ENCODE assay signal across 9 cellular contexts in the genomic region with DNA sequence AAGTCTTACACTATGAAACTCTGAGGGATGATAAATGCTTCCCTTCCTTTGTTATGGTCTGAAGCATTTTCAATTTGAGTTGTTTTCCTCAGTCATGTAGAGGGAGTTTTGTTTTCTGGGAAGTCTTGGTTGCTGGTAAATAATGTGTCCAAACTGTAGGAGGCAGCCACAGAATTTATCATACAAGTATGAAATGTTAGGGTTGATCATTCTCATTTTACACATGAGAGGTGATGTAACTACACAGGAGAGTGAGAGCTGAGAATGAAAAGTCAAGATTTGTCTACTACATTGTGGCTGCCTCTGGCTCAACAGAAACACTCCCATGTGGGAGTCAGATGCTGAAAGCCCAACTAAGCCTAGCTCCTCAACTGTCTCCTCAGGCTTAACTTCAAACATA.
DNase-seq lines count a peak whose midpoint lies in the region; ATAC-seq and TF ChIP-seq lines count a peak whose summit lies in the region.
"Had no signal": no experiment of that assay in that cellular context is flagged by ENCODE, and none has a peak within 500 bp of the region (broad histone marks: within the 10 kb centered on the region; RNA-seq: fewer than 3 reads in every experiment).

No MANE protein-coding gene starts in this region.

- H3K4me3 Mint-ChIP-seq in activated T-helper 17 cell treated with anti-CD3 and anti-CD28 coated beads, Interleukin-2, amount 50 U/mL, for 72 hours: peak overlapping the region; percentile 78
- H3K4me3 Mint-ChIP-seq in neural crest cell: peak overlapping the region; percentile 65

- no peak for DNase-seq in neural crest cell (ENCODE audit: low read depth, low spot score)
- DNase-seq in KG1 (lab: John Stamatoyannopoulos, UW): no peak
- DNase-seq in ACHN: no peak
- DNase-seq in NCI-H748 (lab: John Stamatoyannopoulos, UW; ENCODE audit: unreplicated experiment): no peak
- no peak for DNase-seq in OCI-M2 (lab: John Stamatoyannopoulos, UW; ENCODE audit: unreplicated experiment)
- DNase-seq: GOT3 had no signal

- H3K36me3 Mint-ChIP-seq in activated T-helper 17 cell treated with anti-CD3 and anti-CD28 coated beads, Interleukin-2, amount 50 U/mL, for 72 hours (ENCODE audit: low read depth): peaks cover 98% of the 10 kb centered on the region
- peaks cover 4% of the 10 kb centered on the region for H3K36me3 Mint-ChIP-seq in neural crest cell (ENCODE audit: low read depth)

- H3K9me3 Mint-ChIP-seq in activated T-helper 17 cell treated with anti-CD3 and anti-CD28 coated beads, Interleukin-2, amount 50 U/mL, for 72 hours: peaks cover 5% of the 10 kb centered on the region
- H3K9me3 Mint-ChIP-seq in neural crest cell: no peaks in the 10 kb centered on the region

- in situ Hi-C loops in ACHN (cut with HindIII; ENCODE audit: low pct_ligation_motif_present, low pct_unique_long_range_greater_than_20kb, low sequenced_read_pairs): no loop called here

- no peak for TF ChIP-seq CTCF in neural crest cell (conservative IDR thresholded peaks at IDR 0.05)

- H3K27me3 Mint-ChIP-seq in activated T-helper 17 cell treated with anti-CD3 and anti-CD28 coated beads, Interleukin-2, amount 50 U/mL, for 72 hours: no peaks in the 10 kb centered on the region
- H3K27me3 Mint-ChIP-seq in neural crest cell (ENCODE audit: low read depth): no peaks in the 10 kb centered on the region

- peak overlapping the region; percentile 99 for H3K27ac Mint-ChIP-seq in activated T-helper 17 cell treated with anti-CD3 and anti-CD28 coated beads, Interleukin-2, amount 50 U/mL, for 72 hours
- peak overlapping the region; percentile 94 for H3K27ac Mint-ChIP-seq in neural crest cell (ENCODE audit: unreplicated experiment)

- peak; percentile 44 for ATAC-seq in GM19351 (IDR thresholded peaks at IDR 0.05; ENCODE audit: unreplicated experiment)
- ATAC-seq in HG02852 (IDR thresholded peaks at IDR 0.05; ENCODE audit: unreplicated experiment): peak; percentile 51
- peak; percentile 73 for ATAC-seq in activated T-helper 17 cell treated with anti-CD3 and anti-CD28 coated beads, Interleukin-2, amount 50 U/mL, for 72 hours (replicated peaks)

- peaks cover 80% of the 10 kb centered on the region for H3K4me1 Mint-ChIP-seq in activated T-helper 17 cell treated with anti-CD3 and anti-CD28 coated beads, Interleukin-2, amount 50 U/mL, for 72 hours
- peaks cover 91% of the 10 kb centered on the region for H3K4me1 Mint-ChIP-seq in neural crest cell
